ENCODE assay signal across 15 cellular contexts in the genomic region with DNA sequence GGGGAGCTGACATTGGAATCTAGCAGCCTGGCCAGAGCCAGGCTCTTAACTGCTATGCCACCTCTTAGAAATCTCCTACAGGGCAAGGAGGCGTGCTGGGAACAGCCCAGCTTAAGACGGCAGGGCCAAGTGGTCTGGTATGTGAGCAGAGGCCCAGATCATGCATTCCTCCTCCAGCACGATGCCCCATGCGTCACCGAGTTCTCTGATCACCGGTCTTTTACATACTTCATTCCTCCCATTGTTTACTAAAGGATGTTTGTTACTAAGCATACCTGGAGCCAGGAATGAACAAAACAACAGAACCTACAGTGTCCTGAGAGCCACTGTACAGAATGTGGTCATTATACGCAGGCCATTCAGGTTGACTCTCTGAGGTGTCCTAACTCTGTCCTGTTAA.
A peak's percentile ranks its signal among the peaks of the same experiment; 100 is the strongest.
DNase-seq lines count a peak whose midpoint lies in the region; ATAC-seq and TF ChIP-seq lines count a peak whose summit lies in the region.
"Had no signal": no experiment of that assay in that cellular context is flagged by ENCODE, and none has a peak within 500 bp of the region (broad histone marks: within the 10 kb centered on the region; RNA-seq: fewer than 3 reads in every experiment).

No MANE protein-coding gene starts in this region.

- H4K8ac ChIP-seq in IMR-90 (ENCODE audit: low read depth in 2 of 2, low read length in 2 of 2) = peak overlapping the region in 1 of 2 experiments; percentile 34; a peak in 2 of 4 replicates

- peaks cover 2% of the 10 kb centered on the region for H3K4me1 Mint-ChIP-seq in activated naive CD8-positive, alpha-beta T cell treated with anti-CD3 and anti-CD28 coated beads for 36 hours
- H3K4me1 Mint-ChIP-seq: activated naive CD8-positive, alpha-beta T cell treated with anti-CD3 and anti-CD28 coated beads, Interleukin-2, amount 10 ng/mL, durations not matched to agents 7 days and 5 days had no signal

- POLR2A ChIA-PET in IMR-90 (lab: Charles Lee; ENCODE audit: unreplicated experiment) = no interaction called here

- H2BK120ac ChIP-seq in IMR-90 (ENCODE audit: low read depth, low read length) = no peak overlapping the region

- H2BK5ac ChIP-seq in IMR-90 (ENCODE audit: low read depth, low read length, poor library complexity, severe bottlenecking) = peak overlapping the region; percentile 65

- H3K27me3 ChIP-seq in IMR-90 (ENCODE audit: control insufficient read depth, insufficient read depth, low read length) (no peaks in the 10 kb centered on the region), colonic mucosa (no peaks in the 10 kb centered on the region), left lung (no peaks in the 10 kb centered on the region), sigmoid colon (no peaks in the 10 kb centered on the region)

- peaks cover 0 to 63% of the 10 kb centered on the region in 2 experiments; a peak in 2 of 4 replicates for H3K79me1 ChIP-seq in IMR-90 (ENCODE audit: low read depth in 1 of 2, low read length in 2 of 2)

- no peak overlapping the region for H2BK20ac ChIP-seq in IMR-90 (ENCODE audit: low read depth, low read length)

- H3K9ac ChIP-seq in IMR-90 (ENCODE audit: low read depth, low read length) (no peak overlapping the region), colonic mucosa (ENCODE audit: low read depth in 2 of 2, low read length in 2 of 2) (peak overlapping the region in 1 of 2 donors; percentile 62)

- H3K14ac ChIP-seq in IMR-90 (replicated peaks; ENCODE audit: low read depth, low read length) = peak overlapping the region; percentile 44; the same call in 1 of the 2 replicates

- H3K27me3 Mint-ChIP-seq in activated naive CD8-positive, alpha-beta T cell treated with anti-CD3 and anti-CD28 coated beads for 36 hours = peaks cover 20% of the 10 kb centered on the region

- no peak overlapping the region for H3K56ac ChIP-seq in IMR-90 (ENCODE audit: extremely low read depth, insufficient read depth, low read length)

- TF ChIP-seq POLR2A in IMR-90 (IDR thresholded peaks at IDR 0.05; ENCODE audit: low read depth, low read length) (no peak), sigmoid colon (IDR thresholded peaks at IDR 0.05) (no peak)

- H3K36me3 ChIP-seq in IMR-90 (ENCODE audit: control insufficient read depth, insufficient read depth, low read length) (peaks cover 11% of the 10 kb centered on the region), colonic mucosa (no peaks in the 10 kb centered on the region), left lung (no peaks in the 10 kb centered on the region), sigmoid colon (no peaks in the 10 kb centered on the region)

- peaks cover 41% of the 10 kb centered on the region for H3K9me1 ChIP-seq in IMR-90 (ENCODE audit: insufficient read depth, low read length)

- no peak overlapping the region for H2AFZ ChIP-seq in IMR-90 (replicated peaks; ENCODE audit: low read length, poor library complexity)
- H2AFZ ChIP-seq: PC-9 had no signal

- TF ChIP-seq EP300 in sigmoid colon (IDR thresholded peaks at IDR 0.05) = no peak

- intact Hi-C loops in IMR-90 (cut with micrococcal nuclease) = no loop called here
- intact Hi-C loops in colonic mucosa (cut with DNase I) = no loop called here
- intact Hi-C loops in left lung (cut with DNase I) = no loop called here
- intact Hi-C loops in sigmoid colon (cut with DNase I) = no loop called here

- no peak overlapping the region for H4K5ac ChIP-seq in IMR-90 (ENCODE audit: low read depth, low read length)

- H2AK9ac ChIP-seq in IMR-90 (replicated peaks; ENCODE audit: low read depth, low read length, poor library complexity) = no peak overlapping the region

- peaks cover 99% of the 10 kb centered on the region for H4K20me1 ChIP-seq in IMR-90 (ENCODE audit: insufficient read depth, low read length)

- peak overlapping the region; percentile 2; the same call in 1 of the 2 replicates for H3K27ac ChIP-seq in IMR-90 (ENCODE audit: insufficient read depth, low read length)
- H3K27ac ChIP-seq in colonic mucosa = peak overlapping the region; percentile 14
- peak overlapping the region; percentile 34 to 63 for H3K27ac ChIP-seq in left lung
- peak overlapping the region; percentile 73 to 85 (median 78) for H3K27ac ChIP-seq in sigmoid colon
- H3K27ac ChIP-seq: PC-9 had no signal

- no peak overlapping the region for H2BK15ac ChIP-seq in IMR-90 (ENCODE audit: low read depth, low read length)

- peak overlapping the region; percentile 7; the same call in 1 of the 2 replicates for H4K91ac ChIP-seq in IMR-90 (ENCODE audit: insufficient read depth, low read depth, low read length)

- peaks cover 1% of the 10 kb centered on the region for H3K9me3 Mint-ChIP-seq in activated naive CD8-positive, alpha-beta T cell treated with anti-CD3 and anti-CD28 coated beads for 36 hours
- H3K9me3 Mint-ChIP-seq: activated naive CD8-positive, alpha-beta T cell treated with anti-CD3 and anti-CD28 coated beads, Interleukin-2, amount 10 ng/mL, durations not matched to agents 7 days and 5 days had no signal

- H3K9me3 ChIP-seq in IMR-90 (ENCODE audit: control insufficient read depth, insufficient read depth, low read length) = no peaks in the 10 kb centered on the region
- H3K9me3 ChIP-seq in colonic mucosa = no peaks in the 10 kb centered on the region
- no peaks in the 10 kb centered on the region for H3K9me3 ChIP-seq in left lung
- H3K9me3 ChIP-seq in sigmoid colon = no peaks in the 10 kb centered on the region

- CTCF ChIA-PET in IMR-90 (lab: Yijun Ruan, JAX) = interaction anchor here (0.6 kb wide), 1 partner anchor 58 kb away, joined by 3 read pairs; no protein-coding TSS in a partner anchor

- TF ChIP-seq CTCF in IMR-90 (conservative IDR thresholded peaks at IDR 0.05; ENCODE audit: low read depth, low read length) (no peak), colonic mucosa (IDR thresholded peaks at IDR 0.05) (no peak), left lung (IDR thresholded peaks at IDR 0.05) (no peak), sigmoid colon (IDR thresholded peaks at IDR 0.05) (no peak)

- 0 out of 2 replicates have a peak overlapping the region, but pooled peaks have one; percentile 61 for H2AK5ac ChIP-seq in IMR-90 (ENCODE audit: low read depth, low read length)

- dilution Hi-C loops in IMR-90 (cut with HindIII; ENCODE audit: low sequenced_read_pairs, unreplicated experiment) = no loop called here

- no peak overlapping the region; the same call in 1 of the 2 replicates for H3K18ac ChIP-seq in IMR-90 (ENCODE audit: low read depth, low read length)

- no CpG with 5 or more reads among the region's 7 CpGs for WGBS in IMR-90 (ENCODE audit: extremely low coverage in 2 of 2, insufficient read length in 1 of 2), 2 experiments
- WGBS in sigmoid colon, 2 donors = 77 to 89% methylated on average over 7 of the region's 7 CpGs

- H3K4me3 ChIP-seq in IMR-90 (ENCODE audit: insufficient read depth, low read depth, low read length) = no peak overlapping the region
- no peak overlapping the region for H3K4me3 ChIP-seq in colonic mucosa
- H3K4me3 ChIP-seq in left lung = no peak overlapping the region
- no peak overlapping the region for H3K4me3 ChIP-seq in sigmoid colon
- H3K4me3 ChIP-seq: PC-9 had no signal

- no peak for TF ChIP-seq RAD21 in IMR-90 (IDR thresholded peaks at IDR 0.05; ENCODE audit: low read length)

- in situ Hi-C loops in IMR-90 (cut with MboI; ENCODE audit: low sequenced_read_pairs) = no loop called here

- no peak overlapping the region; the same call in 1 of the 2 replicates for H3K23ac ChIP-seq in IMR-90 (ENCODE audit: low read depth, low read length)

- H3K36me3 Mint-ChIP-seq in activated naive CD8-positive, alpha-beta T cell treated with anti-CD3 and anti-CD28 coated beads for 36 hours = no peaks in the 10 kb centered on the region
- H3K36me3 Mint-ChIP-seq: activated naive CD8-positive, alpha-beta T cell treated with anti-CD3 and anti-CD28 coated beads, Interleukin-2, amount 10 ng/mL, durations not matched to agents 7 days and 5 days had no signal

- peaks cover 49% of the 10 kb centered on the region for H3K4me1 ChIP-seq in IMR-90 (ENCODE audit: control insufficient read depth, insufficient read depth, low read length)
- peaks cover 12% of the 10 kb centered on the region for H3K4me1 ChIP-seq in colonic mucosa
- H3K4me1 ChIP-seq in left lung = peaks cover 26 to 65% of the 10 kb centered on the region in 2 donors
- peaks cover 0 to 86% (median 79%) of the 10 kb centered on the region in 4 donors for H3K4me1 ChIP-seq in sigmoid colon

- H3K4me2 ChIP-seq in IMR-90 (ENCODE audit: low read depth, low read length) = peak overlapping the region; percentile 21; the same call in 1 of the 2 replicates
- H3K4me2 ChIP-seq: PC-9 had no signal

- DNase-seq in IMR-90 (no peak), colonic mucosa (no peak), left lung (peak; percentile 70 to 79), sigmoid colon (no peak), GOT3 (lab: John Stamatoyannopoulos, UW) (no peak)
- DNase-seq in activated CD8-positive, alpha-beta memory T cell treated with anti-CD3 and anti-CD28 coated beads for 24 hours = no peak
- DNase-seq in activated naive CD8-positive, alpha-beta T cell treated with anti-CD3 and anti-CD28 coated beads for 36 hours = no peak
- DNase-seq: activated CD4-positive, alpha-beta T cell treated with anti-CD3 and anti-CD28 coated beads for 1 hour; activated naive CD8-positive, alpha-beta T cell treated with anti-CD3 and anti-CD28 coated beads, Interleukin-2, amount 10 ng/mL, durations not matched to agents 7 days and 5 days; hypothalamus; NCI-H1436; NCI-H510A; PC-9; stimulated activated CD4-positive, alpha-beta T cell treated with anti-CD3 and anti-CD28 coated beads, Interleukin-2, amount 100 ng/mL, for 48 hours had no signal

- peak overlapping the region; percentile 19 for H3K4ac ChIP-seq in IMR-90 (ENCODE audit: low read depth, low read length)

- ATAC-seq in IMR-90 (ENCODE audit: low read depth) = 0 out of 2 replicates have a peak, but pooled peaks have one; percentile 10
- peak; percentile 68 for ATAC-seq in left lung
- ATAC-seq in HG02588 (IDR thresholded peaks at IDR 0.05; ENCODE audit: unreplicated experiment) = no peak

- no peak overlapping the region for H3K4me3 Mint-ChIP-seq in activated naive CD8-positive, alpha-beta T cell treated with anti-CD3 and anti-CD28 coated beads for 36 hours
- H3K4me3 Mint-ChIP-seq: activated naive CD8-positive, alpha-beta T cell treated with anti-CD3 and anti-CD28 coated beads, Interleukin-2, amount 10 ng/mL, durations not matched to agents 7 days and 5 days had no signal

- BruUV-seq in IMR-90 (replicated peaks; lab: Mats Ljungman, UMichigan) = no TSS peak

- H3K27ac Mint-ChIP-seq in activated naive CD8-positive, alpha-beta T cell treated with anti-CD3 and anti-CD28 coated beads for 36 hours = no peak overlapping the region
- H3K27ac Mint-ChIP-seq: activated naive CD8-positive, alpha-beta T cell treated with anti-CD3 and anti-CD28 coated beads, Interleukin-2, amount 10 ng/mL, durations not matched to agents 7 days and 5 days had no signal

TF ChIP-seq in IMR-90, 13 proteins besides CTCF, POLR2A, EP300 and RAD21 (continues in another document):
- TF ChIP-seq MAZ (IDR thresholded peaks at IDR 0.05; ENCODE audit: borderline replicate concordance, low read depth, low read length) (no peak), RCOR1 (IDR thresholded peaks at IDR 0.05; ENCODE audit: insufficient replicate concordance, low read length) (no peak), BHLHE40 (IDR thresholded peaks at IDR 0.05; ENCODE audit: low read depth, low read length) (no peak), MXI1 (IDR thresholded peaks at IDR 0.05; ENCODE audit: borderline replicate concordance, low read depth, low read length) (no peak), SMC3 (IDR thresholded peaks at IDR 0.05; ENCODE audit: low read depth, low read length) (no peak)

Comparison
In these comparisons a context has a peak if more than half of its experiments do, and no peak if none do; other contexts are left out.
1. DNase-seq: peak in left lung (2 of 2); none in IMR-90 (single experiment), colonic mucosa (single experiment), sigmoid colon (single experiment), GOT3 (single experiment), activated CD8-positive, alpha-beta memory T cell treated with anti-CD3 and anti-CD28 coated beads for 24 hours (single experiment) and activated naive CD8-positive, alpha-beta T cell treated with anti-CD3 and anti-CD28 coated beads for 36 hours (single experiment).
2. H3K27ac ChIP-seq: peak in every context shown above with its lines; median percentile 78 in sigmoid colon; 48 in left lung; 14 in colonic mucosa; 2 in IMR-90.